7 cellular contexts compared by ENCODE assay signal in genomic region chr14:54567634-54568561, GRCh38. TPM values are rescaled to one million over a fixed set of nuclear protein-coding genes. Genes with fewer than 3 reads are reported as not detected.
DNase-seq lines count a peak whose midpoint lies in the region; ATAC-seq, FAIRE-seq and TF ChIP-seq lines count a peak whose summit lies in the region.

No MANE protein-coding gene starts in this region.

- WGBS in mesodermal cell (ENCODE audit: insufficient coverage in 2 of 2), 2 experiments = 0 to 1% methylated on average over 44 to 46 of the region's 70 CpGs

- peak; percentile 20 for DNase-seq in NCI-H2107 (lab: John Stamatoyannopoulos, UW)
- peak; percentile 70 for DNase-seq in activated CD8-positive, alpha-beta memory T cell treated with anti-CD3 and anti-CD28 coated beads, Interleukin-2, amount 50 U/mL, for 48 hours
- DNase-seq in epithelial cell of esophagus (ENCODE audit: low read depth) = peak; percentile 48
- DNase-seq in RCC 7860 (ENCODE audit: low spot score) = no peak

- peaks cover 10% of the 10 kb centered on the region for H3K27me3 Mint-ChIP-seq in stimulated activated naive CD8-positive, alpha-beta T cell treated with anti-CD3 and anti-CD28 coated beads, Interleukin-15, Interleukin-2, amounts not matched to agents 100 ng/mL and 50 ng/mL, for 24 hours

- peaks cover 20% of the 10 kb centered on the region for H3K4me1 Mint-ChIP-seq in stimulated activated naive CD8-positive, alpha-beta T cell treated with anti-CD3 and anti-CD28 coated beads, Interleukin-15, Interleukin-2, amounts not matched to agents 100 ng/mL and 50 ng/mL, for 24 hours (ENCODE audit: low read depth)

- peaks cover 20% of the 10 kb centered on the region for H3K4me1 ChIP-seq in mesodermal cell (ENCODE audit: control insufficient read depth, insufficient read depth, low read length, poor library complexity, severe bottlenecking)

- H3K4me3 ChIP-seq in epithelial cell of esophagus (ENCODE audit: low read length) (peak overlapping the region; percentile 59), mesodermal cell (ENCODE audit: extremely low read depth, insufficient read depth, low read length, poor library complexity, severe bottlenecking) (peak overlapping the region; percentile 80)

- H3K27ac Mint-ChIP-seq in stimulated activated naive CD8-positive, alpha-beta T cell treated with anti-CD3 and anti-CD28 coated beads, Interleukin-15, Interleukin-2, amounts not matched to agents 100 ng/mL and 50 ng/mL, for 24 hours = peak overlapping the region; percentile 82

- ATAC-seq in GM18502 (IDR thresholded peaks at IDR 0.05; ENCODE audit: poor library complexity, unreplicated experiment) = peak; percentile 21

- peaks cover 16% of the 10 kb centered on the region for H3K36me3 Mint-ChIP-seq in stimulated activated naive CD8-positive, alpha-beta T cell treated with anti-CD3 and anti-CD28 coated beads, Interleukin-15, Interleukin-2, amounts not matched to agents 100 ng/mL and 50 ng/mL, for 24 hours (ENCODE audit: low read depth)

- H3K9me3 Mint-ChIP-seq in stimulated activated naive CD8-positive, alpha-beta T cell treated with anti-CD3 and anti-CD28 coated beads, Interleukin-15, Interleukin-2, amounts not matched to agents 100 ng/mL and 50 ng/mL, for 24 hours = peaks cover 8% of the 10 kb centered on the region

- H3K27ac ChIP-seq in mesodermal cell (ENCODE audit: low read depth, low read length, severe bottlenecking) = peak overlapping the region; percentile 74

- FAIRE-seq in RCC 7860 (lab: Jason Lieb, UNC) = no peak

- no peak for TF ChIP-seq CTCF in epithelial cell of esophagus (IDR thresholded peaks at IDR 0.05; ENCODE audit: insufficient read depth, low read depth, low read length, missing control alignments)

- peaks cover 6% of the 10 kb centered on the region for H3K9me3 ChIP-seq in mesodermal cell (ENCODE audit: control insufficient read depth, low read length)

- H3K36me3 ChIP-seq in mesodermal cell (ENCODE audit: control insufficient read depth, insufficient read depth, low read length) = peaks cover 39% of the 10 kb centered on the region

- H3K4me3 Mint-ChIP-seq in stimulated activated naive CD8-positive, alpha-beta T cell treated with anti-CD3 and anti-CD28 coated beads, Interleukin-15, Interleukin-2, amounts not matched to agents 100 ng/mL and 50 ng/mL, for 24 hours = peak overlapping the region; percentile 95

RNA-seq across cellular contexts. Expression of gene SAMD4A, which starts 1.0 kb away (rescaled TPM):
- polyA plus RNA-seq in mesodermal cell (2013, experiment 1 of 2) = 19.8 TPM
- 20.1 TPM for polyA plus RNA-seq in mesodermal cell (2013, experiment 2 of 2)

RNA-seq across cellular contexts. Expression of gene CGRRF1, which starts 58.2 kb away (rescaled TPM):
- 25.7 TPM for polyA plus RNA-seq in mesodermal cell (2013, experiment 1 of 2)
- 26.4 TPM for polyA plus RNA-seq in mesodermal cell (2013, experiment 2 of 2)
